In genomic region chr3:42597098-42597497, GRCh38 we compare ENCODE assay signal across 1 cellular context. TPM values are rescaled to one million over a fixed set of nuclear protein-coding genes. Genes with fewer than 3 reads are reported as not detected.
"Had no signal": no experiment of that assay in that cellular context is flagged by ENCODE, and none has a peak within 500 bp of the region (broad histone marks: within the 10 kb centered on the region; RNA-seq: fewer than 3 reads in every experiment).

No MANE protein-coding gene starts in this region.

RNA-seq across cellular contexts. Expression of gene ZBTB47, which starts 56.4 kb away (rescaled TPM):
- polyA plus RNA-seq: naive thymus-derived CD8-positive, alpha-beta T cell had no signal
